1 cellular context compared by ENCODE assay signal in the genomic region with DNA sequence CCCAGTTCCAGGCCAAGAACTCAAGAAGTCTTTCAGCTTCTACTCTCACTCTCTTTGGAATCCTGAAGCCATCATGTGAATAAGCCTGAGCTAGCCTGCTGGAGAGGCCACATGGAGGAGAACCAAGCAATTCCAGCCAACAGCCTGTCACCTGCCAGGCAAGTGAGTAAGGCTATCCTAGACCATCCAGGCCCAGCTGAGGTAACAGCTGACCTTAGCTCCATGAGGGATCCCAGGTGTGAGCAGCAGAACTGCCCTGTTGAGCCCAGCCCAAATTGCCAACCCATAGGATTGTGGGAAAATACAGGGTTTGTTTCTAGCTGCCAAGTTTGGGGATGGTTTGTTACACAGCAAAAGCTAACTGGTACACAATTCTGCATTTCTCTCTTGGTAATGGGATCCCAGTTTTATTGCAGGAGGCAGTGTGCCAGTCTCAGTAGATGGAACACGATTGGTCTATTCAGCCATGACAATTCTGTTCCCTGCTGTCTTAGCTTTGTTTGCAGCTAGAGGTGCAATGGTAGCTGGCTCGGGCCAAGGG.
TF ChIP-seq lines count a peak whose summit lies in the region.

No MANE protein-coding gene starts in this region.

TF ChIP-seq in K562, 482 proteins besides CTCF, POLR2A, EP300 and RAD21 (continues in another document):
- TF ChIP-seq ZNF175 (CRISPR knock-in tag; IDR thresholded peaks at IDR 0.05; ENCODE audit: low read depth), result no peak
- TF ChIP-seq ZBTB17 (CRISPR knock-in tag; IDR thresholded peaks at IDR 0.05), result no peak
- TF ChIP-seq MAZ (CRISPR knock-in tag; conservative IDR thresholded peaks at IDR 0.05 in 1 of 2, IDR thresholded peaks at IDR 0.05 in 1 of 2), result no peak
- no peak for TF ChIP-seq ETV5 (CRISPR knock-in tag; IDR thresholded peaks at IDR 0.05; ENCODE audit: low read depth)
- no peak for TF ChIP-seq SREBF1 (IDR thresholded peaks at IDR 0.05; ENCODE audit: borderline replicate concordance, low read depth, low read length)
- TF ChIP-seq, protein P1, sequence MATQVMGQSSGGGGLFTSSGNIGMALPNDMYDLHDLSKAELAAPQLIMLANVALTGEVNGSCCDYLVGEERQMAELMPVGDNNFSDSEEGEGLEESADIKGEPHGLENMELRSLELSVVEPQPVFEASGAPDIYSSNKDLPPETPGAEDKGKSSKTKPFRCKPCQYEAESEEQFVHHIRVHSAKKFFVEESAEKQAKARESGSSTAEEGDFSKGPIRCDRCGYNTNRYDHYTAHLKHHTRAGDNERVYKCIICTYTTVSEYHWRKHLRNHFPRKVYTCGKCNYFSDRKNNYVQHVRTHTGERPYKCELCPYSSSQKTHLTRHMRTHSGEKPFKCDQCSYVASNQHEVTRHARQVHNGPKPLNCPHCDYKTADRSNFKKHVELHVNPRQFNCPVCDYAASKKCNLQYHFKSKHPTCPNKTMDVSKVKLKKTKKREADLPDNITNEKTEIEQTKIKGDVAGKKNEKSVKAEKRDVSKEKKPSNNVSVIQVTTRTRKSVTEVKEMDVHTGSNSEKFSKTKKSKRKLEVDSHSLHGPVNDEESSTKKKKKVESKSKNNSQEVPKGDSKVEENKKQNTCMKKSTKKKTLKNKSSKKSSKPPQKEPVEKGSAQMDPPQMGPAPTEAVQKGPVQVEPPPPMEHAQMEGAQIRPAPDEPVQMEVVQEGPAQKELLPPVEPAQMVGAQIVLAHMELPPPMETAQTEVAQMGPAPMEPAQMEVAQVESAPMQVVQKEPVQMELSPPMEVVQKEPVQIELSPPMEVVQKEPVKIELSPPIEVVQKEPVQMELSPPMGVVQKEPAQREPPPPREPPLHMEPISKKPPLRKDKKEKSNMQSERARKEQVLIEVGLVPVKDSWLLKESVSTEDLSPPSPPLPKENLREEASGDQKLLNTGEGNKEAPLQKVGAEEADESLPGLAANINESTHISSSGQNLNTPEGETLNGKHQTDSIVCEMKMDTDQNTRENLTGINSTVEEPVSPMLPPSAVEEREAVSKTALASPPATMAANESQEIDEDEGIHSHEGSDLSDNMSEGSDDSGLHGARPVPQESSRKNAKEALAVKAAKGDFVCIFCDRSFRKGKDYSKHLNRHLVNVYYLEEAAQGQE (CRISPR knock-in tag; IDR thresholded peaks at IDR 0.05; ENCODE audit: low read depth), result no peak
- no peak for TF ChIP-seq RREB1 (CRISPR knock-in tag; IDR thresholded peaks at IDR 0.05)
- TF ChIP-seq NFE2L1 (tag; IDR thresholded peaks at IDR 0.05; ENCODE audit: borderline replicate concordance, low read depth), result no peak
- peak; percentile 28; the same call in 1 of the 2 replicates for TF ChIP-seq USF1 (CRISPR knock-in tag; IDR thresholded peaks at IDR 0.05)
- no peak for TF ChIP-seq SRSF7 (optimal IDR thresholded peaks at IDR 0.05; ENCODE audit: low read depth, low read length)
- 0 out of 4 replicates have a peak, but pooled peaks have one; percentile 34 to 38 for TF ChIP-seq KDM1A (IDR thresholded peaks at IDR 0.05)
- no peak for TF ChIP-seq FIP1L1 (IDR thresholded peaks at IDR 0.05; ENCODE audit: low read depth, low read length, poor library complexity, severe bottlenecking)
- TF ChIP-seq HDAC1 (IDR thresholded peaks at IDR 0.05), result no peak
- no peak for TF ChIP-seq ZFP30 (CRISPR knock-in tag; IDR thresholded peaks at IDR 0.05; ENCODE audit: borderline replicate concordance)
- no peak for TF ChIP-seq BRF2 (IDR thresholded peaks at IDR 0.05; ENCODE audit: borderline replicate concordance, insufficient read depth, insufficient read length)
- TF ChIP-seq TRIM28 (IDR thresholded peaks at IDR 0.05), result peak; percentile 77; the same call in 1 of the 2 replicates
- TF ChIP-seq, protein P2, sequence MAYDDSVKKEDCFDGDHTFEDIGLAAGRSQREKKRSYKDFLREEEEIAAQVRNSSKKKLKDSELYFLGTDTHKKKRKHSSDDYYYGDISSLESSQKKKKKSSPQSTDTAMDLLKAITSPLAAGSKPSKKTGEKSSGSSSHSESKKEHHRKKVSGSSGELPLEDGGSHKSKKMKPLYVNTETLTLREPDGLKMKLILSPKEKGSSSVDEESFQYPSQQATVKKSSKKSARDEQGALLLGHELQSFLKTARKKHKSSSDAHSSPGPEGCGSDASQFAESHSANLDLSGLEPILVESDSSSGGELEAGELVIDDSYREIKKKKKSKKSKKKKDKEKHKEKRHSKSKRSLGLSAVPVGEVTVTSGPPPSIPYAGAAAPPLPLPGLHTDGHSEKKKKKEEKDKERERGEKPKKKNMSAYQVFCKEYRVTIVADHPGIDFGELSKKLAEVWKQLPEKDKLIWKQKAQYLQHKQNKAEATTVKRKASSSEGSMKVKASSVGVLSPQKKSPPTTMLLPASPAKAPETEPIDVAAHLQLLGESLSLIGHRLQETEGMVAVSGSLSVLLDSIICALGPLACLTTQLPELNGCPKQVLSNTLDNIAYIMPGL (CRISPR knock-in tag; IDR thresholded peaks at IDR 0.05), result no peak
- no peak for TF ChIP-seq ZNF511 (CRISPR knock-in tag; IDR thresholded peaks at IDR 0.05)
- no peak for TF ChIP-seq THAP7 (CRISPR knock-in tag; IDR thresholded peaks at IDR 0.05)
- no peak for TF ChIP-seq SLC30A9 (CRISPR knock-in tag; IDR thresholded peaks at IDR 0.05)
- TF ChIP-seq THRAP3 (IDR thresholded peaks at IDR 0.05; ENCODE audit: borderline replicate concordance), result no peak
- TF ChIP-seq ZBTB8A (IDR thresholded peaks at IDR 0.05; ENCODE audit: partially characterized antibody), result no peak
- no peak for TF ChIP-seq ESRRA (IDR thresholded peaks at IDR 0.05; ENCODE audit: borderline replicate concordance, low read depth)
- TF ChIP-seq KHSRP (IDR thresholded peaks at IDR 0.05), result no peak
- no peak for TF ChIP-seq TCF3 (CRISPR knock-in tag; IDR thresholded peaks at IDR 0.05)
- TF ChIP-seq ZNF41 (CRISPR knock-in tag; conservative IDR thresholded peaks at IDR 0.05), result no peak
- no peak for TF ChIP-seq BRCA1 (IDR thresholded peaks at IDR 0.05)
- no peak for TF ChIP-seq BRCA1 (CRISPR knock-in tag; IDR thresholded peaks at IDR 0.05)
- TF ChIP-seq SRSF3 (IDR thresholded peaks at IDR 0.05; ENCODE audit: insufficient read depth, low read length), result no peak
- TF ChIP-seq DNMT1 (IDR thresholded peaks at IDR 0.05), result no peak
- TF ChIP-seq ZNF253 (CRISPR knock-in tag; conservative IDR thresholded peaks at IDR 0.05), result no peak
- TF ChIP-seq ELF1 (tag; IDR thresholded peaks at IDR 0.05), result no peak
- TF ChIP-seq CCAR2 (IDR thresholded peaks at IDR 0.05; ENCODE audit: low read depth, low read length), result no peak
- no peak for TF ChIP-seq ZNF561 (CRISPR knock-in tag; conservative IDR thresholded peaks at IDR 0.05)
- no peak for TF ChIP-seq GTF2F1 (IDR thresholded peaks at IDR 0.05; ENCODE audit: low read depth, low read length)
- no peak for TF ChIP-seq ZBTB34 (CRISPR knock-in tag; IDR thresholded peaks at IDR 0.05)
- TF ChIP-seq ZNF445 (CRISPR knock-in tag; IDR thresholded peaks at IDR 0.05; ENCODE audit: low read depth), result no peak
- no peak for TF ChIP-seq JUN (IDR thresholded peaks at IDR 0.05; ENCODE audit: borderline replicate concordance, low read depth, low read length)
- no peak for TF ChIP-seq JUN (CRISPR knock-in tag; IDR thresholded peaks at IDR 0.05; ENCODE audit: borderline replicate concordance)
- no peak for TF ChIP-seq PRMT5 (CRISPR knock-in tag; IDR thresholded peaks at IDR 0.05)
- TF ChIP-seq GTF2A2 (tag; IDR thresholded peaks at IDR 0.05), result no peak
- TF ChIP-seq RBM25 (IDR thresholded peaks at IDR 0.05; ENCODE audit: low read depth, low read length, severe bottlenecking), result peak; percentile 82
- TF ChIP-seq MTA2 (IDR thresholded peaks at IDR 0.05; ENCODE audit: low read depth), result no peak
- TF ChIP-seq, protein P3, sequence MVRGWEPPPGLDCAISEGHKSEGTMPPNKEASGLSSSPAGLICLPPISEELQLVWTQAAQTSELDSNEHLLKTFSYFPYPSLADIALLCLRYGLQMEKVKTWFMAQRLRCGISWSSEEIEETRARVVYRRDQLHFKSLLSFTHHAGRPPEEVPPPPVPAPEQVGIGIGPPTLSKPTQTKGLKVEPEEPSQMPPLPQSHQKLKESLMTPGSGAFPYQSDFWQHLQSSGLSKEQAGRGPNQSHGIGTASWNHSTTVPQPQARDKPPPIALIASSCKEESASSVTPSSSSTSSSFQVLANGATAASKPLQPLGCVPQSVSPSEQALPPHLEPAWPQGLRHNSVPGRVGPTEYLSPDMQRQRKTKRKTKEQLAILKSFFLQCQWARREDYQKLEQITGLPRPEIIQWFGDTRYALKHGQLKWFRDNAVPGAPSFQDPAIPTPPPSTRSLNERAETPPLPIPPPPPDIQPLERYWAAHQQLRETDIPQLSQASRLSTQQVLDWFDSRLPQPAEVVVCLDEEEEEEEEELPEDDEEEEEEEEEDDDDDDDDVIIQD (CRISPR knock-in tag; IDR thresholded peaks at IDR 0.05), result no peak
